ENCODE assay signal across 28 cellular contexts in the genomic region with DNA sequence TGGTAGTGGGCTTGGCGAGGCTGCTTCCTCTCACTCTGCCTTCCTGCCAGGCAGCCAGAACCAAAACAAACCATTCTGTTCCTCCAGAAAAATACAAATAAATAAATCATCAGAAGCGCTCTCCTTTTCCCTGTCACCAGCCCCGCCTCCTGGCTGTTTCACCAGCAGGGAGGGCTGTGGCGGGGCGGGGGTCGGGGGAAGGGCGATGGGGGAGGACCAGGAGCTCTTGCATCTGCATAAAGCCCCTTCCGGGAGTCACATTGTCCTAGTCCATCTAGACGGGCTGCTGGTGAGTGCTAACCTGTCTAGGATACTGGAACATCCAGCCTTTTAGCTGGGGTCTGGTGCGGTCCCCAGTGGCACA. TPM values are rescaled to one million over a fixed set of nuclear protein-coding genes. Genes with fewer than 3 reads are reported as not detected.
DNase-seq lines count a peak whose midpoint lies in the region; ATAC-seq and TF ChIP-seq lines count a peak whose summit lies in the region.
"Had no signal": no experiment of that assay in that cellular context is flagged by ENCODE, and none has a peak within 500 bp of the region (broad histone marks: within the 10 kb centered on the region; RNA-seq: fewer than 3 reads in every experiment).

No MANE protein-coding gene starts in this region.

- intact Hi-C loops in vagina (cut with DNase I) (no loop called here), tibial artery (cut with DNase I; ENCODE audit: low total_unique reads) (no loop called here), heart right ventricle (cut with DNase I) (no loop called here)

- H3K27me3 ChIP-seq in WERI-Rb-1 (ENCODE audit: insufficient read depth, low read depth, severe bottlenecking) (no peaks in the 10 kb centered on the region), vagina (no peaks in the 10 kb centered on the region), tibial artery (peaks cover 0 to 16% of the 10 kb centered on the region in 2 donors), heart right ventricle (peaks cover 0 to 10% (median 0%) of the 10 kb centered on the region in 7 donors)
- H3K27me3 ChIP-seq: colonic mucosa, esophagus muscularis mucosa had no signal

- no peaks in the 10 kb centered on the region for H3K36me3 ChIP-seq in WERI-Rb-1
- H3K36me3 ChIP-seq in vagina = no peaks in the 10 kb centered on the region
- H3K36me3 ChIP-seq in tibial artery = no peaks in the 10 kb centered on the region
- H3K36me3 ChIP-seq in heart right ventricle = no peaks in the 10 kb centered on the region
- H3K36me3 ChIP-seq: colonic mucosa, esophagus muscularis mucosa, gastroesophageal sphincter, spleen, thoracic aorta had no signal

- 59 to 67% methylated on average over 10 of the region's 10 CpGs for WGBS in heart right ventricle, 2 donors

- no peak for TF ChIP-seq POLR2A in vagina (IDR thresholded peaks at IDR 0.05)

- H3K27me3 Mint-ChIP-seq in stimulated activated memory B cell treated with anti-CD40 and anti-IgM and Interleukin-4, amounts not matched to agents 10 μg/mL and 1 μg/mL and 100 μg/mL, for 72 hours = peaks cover 53% of the 10 kb centered on the region

- ATAC-seq in stimulated activated memory B cell treated with anti-CD40 and anti-IgM and Interleukin-4, amounts not matched to agents 10 μg/mL and 1 μg/mL and 100 μg/mL, for 72 hours = no peak
- ATAC-seq in heart right ventricle = no peak
- ATAC-seq: effector memory CD8-positive, alpha-beta T cell; gastroesophageal sphincter; HCT116 had no signal

- H3K27ac ChIP-seq in WERI-Rb-1 (no peak overlapping the region), vagina (peak overlapping the region; percentile 30), tibial artery (no peak overlapping the region), heart right ventricle (no peak overlapping the region)
- H3K27ac ChIP-seq: colonic mucosa, esophagus muscularis mucosa, gastroesophageal sphincter, HL-60, PC-9, spleen, thoracic aorta had no signal

- no peak overlapping the region for H3K27ac Mint-ChIP-seq in stimulated activated memory B cell treated with anti-CD40 and anti-IgM and Interleukin-4, amounts not matched to agents 10 μg/mL and 1 μg/mL and 100 μg/mL, for 72 hours
- H3K27ac Mint-ChIP-seq: activated naive CD4-positive, alpha-beta T cell treated with anti-CD3 and anti-CD28 coated beads, Interleukin-2, amount 10 ng/mL, durations not matched to agents 7 days and 5 days; activated T-helper 1 cell treated with anti-CD3 and anti-CD28 coated beads, Interleukin-12 subunit alpha, Interleukin-12 subunit beta, Interleukin-2, Interleukin-4 antibody, amounts not matched to agents 30 ng/mL and 10 ng/mL and 1 ng/mL, durations not matched to agents 14 hours and 24 hours and 36 hours had no signal

- DNase-seq in NCI-H748 (lab: John Stamatoyannopoulos, UW; ENCODE audit: unreplicated experiment) = peak; percentile 27
- DNase-seq in NCI-H748 treated with DMSO at 0.1 percent for 48 hours (lab: John Stamatoyannopoulos, UW) = no peak
- DNase-seq in WERI-Rb-1 = peak; percentile 47
- peak; percentile 77 for DNase-seq in iPS-NIHi7 (ENCODE audit: extremely low spot score)
- no peak for DNase-seq in vagina (ENCODE audit: extremely low spot score in 2 of 2)
- DNase-seq in tibial artery = no peak
- DNase-seq in heart right ventricle = no peak
- DNase-seq: activated naive CD4-positive, alpha-beta T cell treated with anti-CD3 and anti-CD28 coated beads, Interleukin-2, amount 10 ng/mL, durations not matched to agents 7 days and 5 days; AML-193; amniotic stem cell; colonic mucosa; DMS79 treated with DMSO at 0.1 percent for 48 hours; effector memory CD8-positive, alpha-beta T cell; Kasumi-1; NCI-H1048; NCI-H1694 treated with DMSO at 0.1 percent for 48 hours; PC-9; Right ventricle myocardium superior; spleen; stimulated activated CD4-positive, alpha-beta T cell treated with anti-CD3 and anti-CD28 coated beads, Interleukin-4, amount 100 ng/mL, for 24 hours; stimulated activated naive CD4-positive, alpha-beta T cell had no signal

- no peak overlapping the region for H3K4me3 Mint-ChIP-seq in stimulated activated memory B cell treated with anti-CD40 and anti-IgM and Interleukin-4, amounts not matched to agents 10 μg/mL and 1 μg/mL and 100 μg/mL, for 72 hours
- H3K4me3 Mint-ChIP-seq: activated naive CD4-positive, alpha-beta T cell treated with anti-CD3 and anti-CD28 coated beads, Interleukin-2, amount 10 ng/mL, durations not matched to agents 7 days and 5 days; activated T-helper 1 cell treated with anti-CD3 and anti-CD28 coated beads, Interleukin-12 subunit alpha, Interleukin-12 subunit beta, Interleukin-2, Interleukin-4 antibody, amounts not matched to agents 30 ng/mL and 10 ng/mL and 1 ng/mL, durations not matched to agents 14 hours and 24 hours and 36 hours; effector memory CD8-positive, alpha-beta T cell had no signal

- H3K4me1 ChIP-seq in vagina = peaks cover 32% of the 10 kb centered on the region
- no peaks in the 10 kb centered on the region for H3K4me1 ChIP-seq in tibial artery
- peaks cover 0 to 6% (median 0%) of the 10 kb centered on the region in 9 donors for H3K4me1 ChIP-seq in heart right ventricle
- H3K4me1 ChIP-seq: colonic mucosa, esophagus muscularis mucosa, gastroesophageal sphincter had no signal

- peaks cover 6% of the 10 kb centered on the region for H3K9me3 ChIP-seq in WERI-Rb-1 (ENCODE audit: severe bottlenecking)
- no peaks in the 10 kb centered on the region for H3K9me3 ChIP-seq in vagina
- peaks cover 0 to 7% (median 6%) of the 10 kb centered on the region in 3 donors for H3K9me3 ChIP-seq in tibial artery
- H3K9me3 ChIP-seq in heart right ventricle = peaks cover 0 to 20% (median 0%) of the 10 kb centered on the region in 11 donors
- H3K9me3 ChIP-seq: colonic mucosa, thoracic aorta had no signal

- H3K4me3 ChIP-seq in WERI-Rb-1 (ENCODE audit: low read depth, low read length) (no peak overlapping the region), vagina (no peak overlapping the region), tibial artery (no peak overlapping the region), heart right ventricle (no peak overlapping the region)
- H3K4me3 ChIP-seq: colonic mucosa, esophagus muscularis mucosa, gastroesophageal sphincter, PC-9, spleen, thoracic aorta had no signal

- peaks cover 5% of the 10 kb centered on the region for H3K4me1 Mint-ChIP-seq in stimulated activated memory B cell treated with anti-CD40 and anti-IgM and Interleukin-4, amounts not matched to agents 10 μg/mL and 1 μg/mL and 100 μg/mL, for 72 hours
- H3K4me1 Mint-ChIP-seq: activated naive CD4-positive, alpha-beta T cell treated with anti-CD3 and anti-CD28 coated beads, Interleukin-2, amount 10 ng/mL, durations not matched to agents 7 days and 5 days had no signal

- H3K9me3 Mint-ChIP-seq in stimulated activated memory B cell treated with anti-CD40 and anti-IgM and Interleukin-4, amounts not matched to agents 10 μg/mL and 1 μg/mL and 100 μg/mL, for 72 hours = peaks cover 3% of the 10 kb centered on the region
- H3K9me3 Mint-ChIP-seq: activated naive CD4-positive, alpha-beta T cell treated with anti-CD3 and anti-CD28 coated beads, Interleukin-2, amount 10 ng/mL, durations not matched to agents 7 days and 5 days; effector memory CD8-positive, alpha-beta T cell had no signal

- no peak for TF ChIP-seq CTCF in WERI-Rb-1 (IDR thresholded peaks at IDR 0.05; ENCODE audit: low read depth, low read length)
- no peak for TF ChIP-seq CTCF in vagina (IDR thresholded peaks at IDR 0.05)
- TF ChIP-seq CTCF in tibial artery (IDR thresholded peaks at IDR 0.05) = no peak
- no peak for TF ChIP-seq CTCF in heart right ventricle (IDR thresholded peaks at IDR 0.05)

- no peaks in the 10 kb centered on the region for H3K36me3 Mint-ChIP-seq in stimulated activated memory B cell treated with anti-CD40 and anti-IgM and Interleukin-4, amounts not matched to agents 10 μg/mL and 1 μg/mL and 100 μg/mL, for 72 hours
- H3K36me3 Mint-ChIP-seq: activated naive CD4-positive, alpha-beta T cell treated with anti-CD3 and anti-CD28 coated beads, Interleukin-2, amount 10 ng/mL, durations not matched to agents 7 days and 5 days had no signal

RNA-seq across cellular contexts. Expression of gene SHISAL1, which starts 20.8 kb away (rescaled TPM):
- 7.6 TPM for total RNA-seq in vagina
- total RNA-seq in heart right ventricle = 1 to 10 TPM in 4 of 10 donors, under 1 TPM in 6; 0.15 to 1.7 (median 0.78) TPM
- under 1 TPM; 0.37 to 0.43 TPM for polyA plus RNA-seq in heart right ventricle
- total RNA-seq: activated T-helper 1 cell treated with anti-CD3 and anti-CD28 coated beads, Interleukin-12 subunit alpha, Interleukin-12 subunit beta, Interleukin-2, Interleukin-4 antibody, amounts not matched to agents 30 ng/mL and 10 ng/mL and 1 ng/mL, durations not matched to agents 14 hours and 24 hours and 36 hours had no signal

Comparison
In these comparisons a context has a peak if more than half of its experiments do, and no peak if none do; other contexts are left out.
1. DNase-seq: peak in NCI-H748 (single experiment), WERI-Rb-1 (single experiment) and iPS-NIHi7 (single experiment); none in NCI-H748 treated with DMSO at 0.1 percent for 48 hours (single experiment), vagina (0 of 2), tibial artery (0 of 2) and heart right ventricle (0 of 2).